ENCODE assay signal across 12 cellular contexts in genomic region chr4:114015444-114015899, GRCh38. TPM values are rescaled to one million over a fixed set of nuclear protein-coding genes. Genes with fewer than 3 reads are reported as not detected.
DNase-seq lines count a peak whose midpoint lies in the region; ATAC-seq and TF ChIP-seq lines count a peak whose summit lies in the region.
"Had no signal": no experiment of that assay in that cellular context is flagged by ENCODE, and none has a peak within 500 bp of the region (broad histone marks: within the 10 kb centered on the region; RNA-seq: fewer than 3 reads in every experiment).

No MANE protein-coding gene starts in this region.

- H3K9me3 Mint-ChIP-seq in type B pancreatic cell (peaks cover 6% of the 10 kb centered on the region), WTC11 (peaks cover 5% of the 10 kb centered on the region)
- peaks cover 3% of the 10 kb centered on the region for H3K9me3 Mint-ChIP-seq in natural killer cell treated with Interleukin-12 subunit alpha and Interleukin-12 subunit beta and Interleukin-15 and Interleukin-18, amount 100 ng/mL, for 72 hours

- H3K27ac Mint-ChIP-seq in type B pancreatic cell (no peak overlapping the region), WTC11 (no peak overlapping the region)
- H3K27ac Mint-ChIP-seq in natural killer cell treated with Interleukin-12 subunit alpha and Interleukin-12 subunit beta and Interleukin-15 and Interleukin-18, amount 100 ng/mL, for 72 hours = no peak overlapping the region
- H3K27ac Mint-ChIP-seq: T-cell had no signal

- H3K27me3 Mint-ChIP-seq in type B pancreatic cell = no peaks in the 10 kb centered on the region
- H3K27me3 Mint-ChIP-seq in natural killer cell treated with Interleukin-12 subunit alpha and Interleukin-12 subunit beta and Interleukin-15 and Interleukin-18, amount 100 ng/mL, for 72 hours = peaks cover 0 to 6% of the 10 kb centered on the region in 2 donors
- H3K27me3 Mint-ChIP-seq in WTC11 (ENCODE audit: low read depth) = no peaks in the 10 kb centered on the region

- POLR2A ChIA-PET in WTC11 (lab: Charles Lee) = no interaction called here

- H3K4me1 Mint-ChIP-seq in type B pancreatic cell (ENCODE audit: unreplicated experiment) = peaks cover 5% of the 10 kb centered on the region
- H3K4me1 Mint-ChIP-seq in natural killer cell treated with Interleukin-12 subunit alpha and Interleukin-12 subunit beta and Interleukin-15 and Interleukin-18, amount 100 ng/mL, for 72 hours (ENCODE audit: low read depth in 2 of 2) = peaks cover 0 to 6% of the 10 kb centered on the region in 2 donors
- no peaks in the 10 kb centered on the region; the same call in 1 of the 2 replicates for H3K4me1 Mint-ChIP-seq in WTC11
- H3K4me1 Mint-ChIP-seq: T-cell had no signal

- H3K36me3 Mint-ChIP-seq in type B pancreatic cell (no peaks in the 10 kb centered on the region), WTC11 (no peaks in the 10 kb centered on the region)
- H3K36me3 Mint-ChIP-seq in natural killer cell treated with Interleukin-12 subunit alpha and Interleukin-12 subunit beta and Interleukin-15 and Interleukin-18, amount 100 ng/mL, for 72 hours = peaks cover 7% of the 10 kb centered on the region
- H3K36me3 Mint-ChIP-seq: T-cell had no signal

- CTCF ChIA-PET in WTC11 (lab: Charles Lee) = no interaction called here

- no peak for ATAC-seq in natural killer cell treated with Interleukin-12 subunit alpha and Interleukin-12 subunit beta and Interleukin-15 and Interleukin-18, amount 100 ng/mL, for 72 hours
- ATAC-seq in WTC11 = no peak
- ATAC-seq: T-cell had no signal

- no peak for TF ChIP-seq CTCF in type B pancreatic cell (conservative IDR thresholded peaks at IDR 0.05)
- TF ChIP-seq CTCF in WTC11 (IDR thresholded peaks at IDR 0.05) = no peak

- H3K4me3 Mint-ChIP-seq in type B pancreatic cell (no peak overlapping the region), WTC11 (no peak overlapping the region)
- no peak overlapping the region for H3K4me3 Mint-ChIP-seq in natural killer cell treated with Interleukin-12 subunit alpha and Interleukin-12 subunit beta and Interleukin-15 and Interleukin-18, amount 100 ng/mL, for 72 hours
- H3K4me3 Mint-ChIP-seq: T-cell had no signal

- DNase-seq in ACHN (peak; percentile 88), HS-27A (ENCODE audit: low read depth) (peak; percentile 88), T1000 (lab: John Stamatoyannopoulos, UW) (peak; percentile 76), foreskin melanocyte (peak; percentile 43), type B pancreatic cell (ENCODE audit: extremely low spot score, unreplicated experiment) (no peak), NCI-H1694 (lab: John Stamatoyannopoulos, UW) (no peak), WTC11 (ENCODE audit: low spot score) (no peak)
- DNase-seq in natural killer cell treated with Interleukin-12 subunit alpha and Interleukin-12 subunit beta and Interleukin-15 and Interleukin-18, amount 100 ng/mL, for 72 hours (ENCODE audit: low spot score) = no peak
- DNase-seq: NCI-H2107, pancreas, T-cell, uterus had no signal

- in situ Hi-C loops in ACHN (cut with HindIII; ENCODE audit: low pct_ligation_motif_present, low pct_unique_long_range_greater_than_20kb, low sequenced_read_pairs) = no loop called here

TF ChIP-seq in WTC11, 78 proteins besides CTCF, POLR2A, EP300 and RAD21:
- TF ChIP-seq, protein P1, sequence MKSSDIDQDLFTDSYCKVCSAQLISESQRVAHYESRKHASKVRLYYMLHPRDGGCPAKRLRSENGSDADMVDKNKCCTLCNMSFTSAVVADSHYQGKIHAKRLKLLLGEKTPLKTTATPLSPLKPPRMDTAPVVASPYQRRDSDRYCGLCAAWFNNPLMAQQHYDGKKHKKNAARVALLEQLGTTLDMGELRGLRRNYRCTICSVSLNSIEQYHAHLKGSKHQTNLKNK (CRISPR knock-in tag; IDR thresholded peaks at IDR 0.05) = no peak
- TF ChIP-seq EMX1 (CRISPR knock-in tag; IDR thresholded peaks at IDR 0.05) (no peak), FOXK1 (CRISPR knock-in tag; IDR thresholded peaks at IDR 0.05) (no peak), NR1H2 (CRISPR knock-in tag; IDR thresholded peaks at IDR 0.05) (no peak), IRF1 (CRISPR knock-in tag; IDR thresholded peaks at IDR 0.05) (no peak), ZNF219 (CRISPR knock-in tag; IDR thresholded peaks at IDR 0.05; ENCODE audit: borderline replicate concordance) (no peak), MYBL2 (CRISPR knock-in tag; IDR thresholded peaks at IDR 0.05) (no peak), ZNF263 (CRISPR knock-in tag; IDR thresholded peaks at IDR 0.05; ENCODE audit: low read depth) (no peak), HMGA2 (CRISPR knock-in tag; IDR thresholded peaks at IDR 0.05) (no peak), ZNF423 (CRISPR knock-in tag; IDR thresholded peaks at IDR 0.05) (no peak), TEAD1 (CRISPR knock-in tag; IDR thresholded peaks at IDR 0.05) (no peak)
- TF ChIP-seq, protein P2, sequence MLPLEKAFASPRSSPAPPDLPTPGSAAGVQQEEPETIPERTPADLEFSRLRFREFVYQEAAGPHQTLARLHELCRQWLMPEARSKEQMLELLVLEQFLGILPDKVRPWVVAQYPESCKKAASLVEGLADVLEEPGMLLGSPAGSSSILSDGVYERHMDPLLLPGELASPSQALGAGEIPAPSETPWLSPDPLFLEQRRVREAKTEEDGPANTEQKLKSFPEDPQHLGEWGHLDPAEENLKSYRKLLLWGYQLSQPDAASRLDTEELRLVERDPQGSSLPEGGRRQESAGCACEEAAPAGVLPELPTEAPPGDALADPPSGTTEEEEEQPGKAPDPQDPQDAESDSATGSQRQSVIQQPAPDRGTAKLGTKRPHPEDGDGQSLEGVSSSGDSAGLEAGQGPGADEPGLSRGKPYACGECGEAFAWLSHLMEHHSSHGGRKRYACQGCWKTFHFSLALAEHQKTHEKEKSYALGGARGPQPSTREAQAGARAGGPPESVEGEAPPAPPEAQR (CRISPR knock-in tag; IDR thresholded peaks at IDR 0.05) = no peak
- TF ChIP-seq, protein P3, sequence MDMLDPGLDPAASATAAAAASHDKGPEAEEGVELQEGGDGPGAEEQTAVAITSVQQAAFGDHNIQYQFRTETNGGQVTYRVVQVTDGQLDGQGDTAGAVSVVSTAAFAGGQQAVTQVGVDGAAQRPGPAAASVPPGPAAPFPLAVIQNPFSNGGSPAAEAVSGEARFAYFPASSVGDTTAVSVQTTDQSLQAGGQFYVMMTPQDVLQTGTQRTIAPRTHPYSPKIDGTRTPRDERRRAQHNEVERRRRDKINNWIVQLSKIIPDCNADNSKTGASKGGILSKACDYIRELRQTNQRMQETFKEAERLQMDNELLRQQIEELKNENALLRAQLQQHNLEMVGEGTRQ (CRISPR knock-in tag; IDR thresholded peaks at IDR 0.05) = no peak
- TF ChIP-seq, protein P4, sequence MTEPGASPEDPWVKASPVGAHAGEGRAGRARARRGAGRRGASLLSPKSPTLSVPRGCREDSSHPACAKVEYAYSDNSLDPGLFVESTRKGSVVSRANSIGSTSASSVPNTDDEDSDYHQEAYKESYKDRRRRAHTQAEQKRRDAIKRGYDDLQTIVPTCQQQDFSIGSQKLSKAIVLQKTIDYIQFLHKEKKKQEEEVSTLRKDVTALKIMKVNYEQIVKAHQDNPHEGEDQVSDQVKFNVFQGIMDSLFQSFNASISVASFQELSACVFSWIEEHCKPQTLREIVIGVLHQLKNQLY (CRISPR knock-in tag; IDR thresholded peaks at IDR 0.05) = no peak
- TF ChIP-seq, protein P5, sequence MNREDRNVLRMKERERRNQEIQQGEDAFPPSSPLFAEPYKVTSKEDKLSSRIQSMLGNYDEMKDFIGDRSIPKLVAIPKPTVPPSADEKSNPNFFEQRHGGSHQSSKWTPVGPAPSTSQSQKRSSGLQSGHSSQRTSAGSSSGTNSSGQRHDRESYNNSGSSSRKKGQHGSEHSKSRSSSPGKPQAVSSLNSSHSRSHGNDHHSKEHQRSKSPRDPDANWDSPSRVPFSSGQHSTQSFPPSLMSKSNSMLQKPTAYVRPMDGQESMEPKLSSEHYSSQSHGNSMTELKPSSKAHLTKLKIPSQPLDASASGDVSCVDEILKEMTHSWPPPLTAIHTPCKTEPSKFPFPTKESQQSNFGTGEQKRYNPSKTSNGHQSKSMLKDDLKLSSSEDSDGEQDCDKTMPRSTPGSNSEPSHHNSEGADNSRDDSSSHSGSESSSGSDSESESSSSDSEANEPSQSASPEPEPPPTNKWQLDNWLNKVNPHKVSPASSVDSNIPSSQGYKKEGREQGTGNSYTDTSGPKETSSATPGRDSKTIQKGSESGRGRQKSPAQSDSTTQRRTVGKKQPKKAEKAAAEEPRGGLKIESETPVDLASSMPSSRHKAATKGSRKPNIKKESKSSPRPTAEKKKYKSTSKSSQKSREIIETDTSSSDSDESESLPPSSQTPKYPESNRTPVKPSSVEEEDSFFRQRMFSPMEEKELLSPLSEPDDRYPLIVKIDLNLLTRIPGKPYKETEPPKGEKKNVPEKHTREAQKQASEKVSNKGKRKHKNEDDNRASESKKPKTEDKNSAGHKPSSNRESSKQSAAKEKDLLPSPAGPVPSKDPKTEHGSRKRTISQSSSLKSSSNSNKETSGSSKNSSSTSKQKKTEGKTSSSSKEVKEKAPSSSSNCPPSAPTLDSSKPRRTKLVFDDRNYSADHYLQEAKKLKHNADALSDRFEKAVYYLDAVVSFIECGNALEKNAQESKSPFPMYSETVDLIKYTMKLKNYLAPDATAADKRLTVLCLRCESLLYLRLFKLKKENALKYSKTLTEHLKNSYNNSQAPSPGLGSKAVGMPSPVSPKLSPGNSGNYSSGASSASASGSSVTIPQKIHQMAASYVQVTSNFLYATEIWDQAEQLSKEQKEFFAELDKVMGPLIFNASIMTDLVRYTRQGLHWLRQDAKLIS (CRISPR knock-in tag; IDR thresholded peaks at IDR 0.05; ENCODE audit: borderline replicate concordance) = no peak

RNA-seq across cellular contexts. Expression of gene ARSJ, which starts 36.0 kb away (rescaled TPM):
- total RNA-seq in type B pancreatic cell (ENCODE audit: low replicate concordance) (3.5 and 4.9 TPM in 2 replicates), WTC11 (2021) (4.9 to 6.6 TPM (median 5.0 TPM) in 3 replicates)
- under 1 TPM in 1 of 2 donors, not detected in 1; 0.24 TPM for total RNA-seq in natural killer cell treated with Interleukin-12 subunit alpha and Interleukin-12 subunit beta and Interleukin-15 and Interleukin-18, amount 100 ng/mL, for 72 hours

Comparison
In these comparisons a context has a peak if more than half of its experiments do, and no peak if none do; other contexts are left out.
1. DNase-seq: peak in ACHN (single experiment), HS-27A (single experiment), T1000 (single experiment) and foreskin melanocyte (single experiment); none in type B pancreatic cell (single experiment), natural killer cell treated with Interleukin-12 subunit alpha and Interleukin-12 subunit beta and Interleukin-15 and Interleukin-18, amount 100 ng/mL, for 72 hours (single experiment), NCI-H1694 (single experiment) and WTC11 (single experiment).